ENCODE assay signal across 9 cellular contexts in genomic region chr21:33268736-33269441, GRCh38. TPM values are rescaled to one million over a fixed set of nuclear protein-coding genes. Genes with fewer than 3 reads are reported as not detected.
DNase-seq lines count a peak whose midpoint lies in the region; ATAC-seq and TF ChIP-seq lines count a peak whose summit lies in the region.
"Had no signal": no experiment of that assay in that cellular context is flagged by ENCODE, and none has a peak within 500 bp of the region (broad histone marks: within the 10 kb centered on the region; RNA-seq: fewer than 3 reads in every experiment).

No MANE protein-coding gene starts in this region.

- H3K4me3 ChIP-seq in aorta (ENCODE audit: low read length in 2 of 2) (no peak overlapping the region), WERI-Rb-1 (ENCODE audit: low read depth, low read length) (no peak overlapping the region)

- ATAC-seq in GM21529 (IDR thresholded peaks at IDR 0.05; ENCODE audit: unreplicated experiment) = peak; percentile 67
- ATAC-seq in aorta (ENCODE audit: low FRiP score) = no peak

- intact Hi-C loops in aorta (cut with DNase I) = no loop called here

- H3K27ac ChIP-seq in aorta (ENCODE audit: low read depth in 1 of 2, low read length in 2 of 2) (no peak overlapping the region), WERI-Rb-1 (no peak overlapping the region)

- H3K27me3 ChIP-seq in aorta (ENCODE audit: control insufficient read depth in 1 of 2, insufficient read depth in 2 of 2, low read length in 1 of 2) (no peaks in the 10 kb centered on the region), WERI-Rb-1 (ENCODE audit: insufficient read depth, low read depth, severe bottlenecking) (no peaks in the 10 kb centered on the region)

- peak; percentile 8 for DNase-seq in activated CD4-positive, CD25-positive, alpha-beta regulatory T cell treated with anti-CD3 and anti-CD28 coated beads, Interleukin-2, amount 50 U/mL, for 16 hours (ENCODE audit: low read depth, low spot score)
- DNase-seq in iPS-NIHi11 (ENCODE audit: low spot score) = peak; percentile 43
- DNase-seq in aorta = no peak
- no peak for DNase-seq in midbrain (lab: John Stamatoyannopoulos, UW)
- DNase-seq in WERI-Rb-1 = no peak
- DNase-seq: IMR-90 had no signal

- TF ChIP-seq CTCF in GM12872 (IDR thresholded peaks at IDR 0.05; ENCODE audit: insufficient read depth, low read depth, low read length) (peak; percentile 50), LNCAP (IDR thresholded peaks at IDR 0.05) (peak; percentile 37; the same call in 1 of the 2 replicates), WERI-Rb-1 (IDR thresholded peaks at IDR 0.05; ENCODE audit: low read depth, low read length) (no peak)

- peaks cover 0 to 2% of the 10 kb centered on the region in 2 donors for H3K4me1 ChIP-seq in aorta (ENCODE audit: control insufficient read depth in 1 of 2, insufficient read depth in 2 of 2, low read length in 2 of 2)

- H3K36me3 ChIP-seq in aorta (ENCODE audit: control insufficient read depth in 1 of 2, insufficient read depth in 2 of 2, low read length in 1 of 2) (peaks cover 0 to 3% of the 10 kb centered on the region in 2 donors), WERI-Rb-1 (peaks cover 12% of the 10 kb centered on the region)

- WGBS in aorta, 2 donors = 85 to 87% methylated on average over 12 of the region's 12 CpGs

- H3K9me3 ChIP-seq in aorta (ENCODE audit: control insufficient read depth, low read length) (no peaks in the 10 kb centered on the region), WERI-Rb-1 (ENCODE audit: severe bottlenecking) (no peaks in the 10 kb centered on the region)

RNA-seq across cellular contexts. Expression of gene IL10RB, which starts 2.7 kb away (rescaled TPM):
- 10 to 100 TPM; 19.4 to 28.4 TPM for total RNA-seq in aorta
- polyA plus RNA-seq in aorta = 10 to 100 TPM; 11.6 to 16.2 TPM

RNA-seq across cellular contexts. Expression of gene IFNAR2, which starts 39.2 kb away (rescaled TPM):
- 10 to 100 TPM; 33.0 to 45.1 TPM for total RNA-seq in aorta
- 10 to 100 TPM; 16.8 to 23.1 TPM for polyA plus RNA-seq in aorta

RNA-seq across cellular contexts. Expression of gene IFNAR1, which starts 55.9 kb away (rescaled TPM):
- 10 to 100 TPM; 45.6 to 59.3 TPM for total RNA-seq in aorta
- polyA plus RNA-seq in aorta = 10 to 100 TPM; 13.9 to 21.2 TPM

Comparison
In these comparisons a context has a peak if more than half of its experiments do, and no peak if none do; other contexts are left out.
1. DNase-seq: peak in activated CD4-positive, CD25-positive, alpha-beta regulatory T cell treated with anti-CD3 and anti-CD28 coated beads, Interleukin-2, amount 50 U/mL, for 16 hours (single experiment) and iPS-NIHi11 (single experiment); none in aorta (0 of 2), midbrain (single experiment) and WERI-Rb-1 (single experiment).